In the genomic region with DNA sequence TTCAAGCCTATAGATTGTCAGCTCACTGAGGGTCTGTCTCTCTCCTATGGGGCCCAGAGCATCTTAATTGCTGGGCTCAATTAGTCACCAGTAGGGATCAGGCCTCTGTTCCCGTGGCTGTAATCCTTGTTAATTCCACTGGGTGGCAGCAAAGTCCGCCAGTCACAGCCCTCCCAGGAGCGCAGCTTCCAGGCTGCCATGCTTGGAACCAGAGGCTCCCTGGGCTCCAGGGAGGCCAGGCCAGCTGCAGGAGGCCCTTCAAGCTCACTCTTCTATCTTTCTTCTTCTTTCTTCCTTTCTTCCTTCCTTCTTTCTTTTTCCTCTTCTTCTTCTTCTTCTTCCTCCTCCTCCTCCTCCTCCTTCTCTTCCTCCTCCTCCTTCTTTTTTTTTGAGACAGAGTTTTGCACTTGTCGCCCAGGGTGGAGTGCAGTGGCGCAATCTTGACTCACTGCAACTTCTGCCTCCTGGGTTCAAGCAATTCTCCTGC, we compare ENCODE assay signal across 8 cellular contexts. TPM values are rescaled to one million over a fixed set of nuclear protein-coding genes. Genes with fewer than 3 reads are reported as not detected.
A peak's percentile ranks its signal among the peaks of the same experiment; 100 is the strongest.
DNase-seq lines count a peak whose midpoint lies in the region; ATAC-seq and TF ChIP-seq lines count a peak whose summit lies in the region.

No MANE protein-coding gene starts in this region.

- WGBS in H9 (ENCODE audit: extremely low coverage, insufficient read length, low lambda C conversion rate): no CpG with 5 or more reads among the region's 5 CpGs
- 37 to 40% methylated on average over 5 of the region's 5 CpGs for whole genome bisulfite sequencing in body of pancreas, 2 donors

- no peak overlapping the region for H2BK15ac ChIP-seq in H9 (ENCODE audit: low read depth, low read length)

- H3K9me3 Mint-ChIP-seq in CD8-positive, alpha-beta T cell: no peaks in the 10 kb centered on the region
- no peaks in the 10 kb centered on the region for H3K9me3 Mint-ChIP-seq in H9
- H3K9me3 Mint-ChIP-seq in immature natural killer cell: no peaks in the 10 kb centered on the region

- no peak overlapping the region for H2AFZ ChIP-seq in H9 (ENCODE audit: low read length)

- H3K4me1 ChIP-seq in CD8-positive, alpha-beta T cell (ENCODE audit: insufficient read depth, low read length): no peaks in the 10 kb centered on the region
- H3K4me1 ChIP-seq in H9 (ENCODE audit: insufficient read depth, low read length) (no peaks in the 10 kb centered on the region), body of pancreas (no peaks in the 10 kb centered on the region)

- H2BK120ac ChIP-seq in H9 (ENCODE audit: low read depth, low read length, poor library complexity, severe bottlenecking): no peak overlapping the region

- H2BK20ac ChIP-seq in H9 (ENCODE audit: low read depth, low read length, poor library complexity, severe bottlenecking): no peak overlapping the region

- H3K79me2 ChIP-seq in H9 (ENCODE audit: insufficient read depth, low read length): no peaks in the 10 kb centered on the region

- no peak overlapping the region for H3K4me3 Mint-ChIP-seq in CD8-positive, alpha-beta T cell
- H3K4me3 Mint-ChIP-seq in H9: no peak overlapping the region; a peak in 1 of 5 replicates
- H3K4me3 Mint-ChIP-seq in immature natural killer cell: no peak overlapping the region

- H3T11ph ChIP-seq in H9 (ENCODE audit: low read length): no peak overlapping the region

- no peak overlapping the region for H4K5ac ChIP-seq in H9 (ENCODE audit: insufficient read length, low read depth, low read length)

- no peaks in the 10 kb centered on the region for H3K9me3 ChIP-seq in CD8-positive, alpha-beta T cell (ENCODE audit: low read length)
- H3K9me3 ChIP-seq in H9 (ENCODE audit: control insufficient read depth, low read depth, low read length): no peaks in the 10 kb centered on the region
- no peaks in the 10 kb centered on the region for H3K9me3 ChIP-seq in body of pancreas

- H4K8ac ChIP-seq in H9 (replicated peaks; ENCODE audit: insufficient read length, low read depth, low read length): no peak overlapping the region

- intact Hi-C loops in CD8-positive, alpha-beta T cell (cut with DNase I, micrococcal nuclease): loop anchor here (1.0 kb wide), 2 partner anchors 66 to 81 kb away; no protein-coding TSS in a partner anchor
- intact Hi-C loops in body of pancreas (cut with DNase I): loop anchor here (5.0 kb wide), 1 partner anchor 68 kb away; no protein-coding TSS in a partner anchor

- no peaks in the 10 kb centered on the region for H3K23me2 ChIP-seq in H9 (ENCODE audit: insufficient read length, low read depth, low read length, poor library complexity, severe bottlenecking)

- POLR2A ChIA-PET in CD8-positive, alpha-beta T cell (lab: Charles Lee): interaction anchor here (0.6 to 2.0 kb wide), 3 partner anchors 14 to 119 kb away, joined by 4 to 9 read pairs (median 7); a partner anchor contains a TSS

- no peaks in the 10 kb centered on the region for H3K36me3 ChIP-seq in CD8-positive, alpha-beta T cell (ENCODE audit: insufficient read depth, low read length)
- no peaks in the 10 kb centered on the region for H3K36me3 ChIP-seq in body of pancreas (replicated peaks in 1 of 2; ENCODE audit: insufficient read depth in 1 of 2, low read depth in 2 of 2)

- H3K27ac ChIP-seq in CD8-positive, alpha-beta T cell (ENCODE audit: low read depth, low read length): no peak overlapping the region
- H3K27ac ChIP-seq in H9 (ENCODE audit: insufficient read length, low read depth, low read length): no peak overlapping the region
- no peak overlapping the region for H3K27ac ChIP-seq in body of pancreas

- no peak overlapping the region for H3K23ac ChIP-seq in H9 (ENCODE audit: insufficient read length, low read depth, low read length)

- no peaks in the 10 kb centered on the region for H4K20me1 ChIP-seq in H9 (ENCODE audit: control insufficient read depth, insufficient read depth, insufficient read length)

- H3K27me3 Mint-ChIP-seq in CD8-positive, alpha-beta T cell (ENCODE audit: low read depth): peaks cover 4% of the 10 kb centered on the region
- H3K27me3 Mint-ChIP-seq in H9 (ENCODE audit: low read depth): no peaks in the 10 kb centered on the region
- H3K27me3 Mint-ChIP-seq in immature natural killer cell (ENCODE audit: low read depth in 3 of 3): peaks cover 0 to 3% (median 0%) of the 10 kb centered on the region in 3 donors

- no peaks in the 10 kb centered on the region for H3K79me1 ChIP-seq in H9 (ENCODE audit: insufficient read depth, low read depth, low read length, poor library complexity, severe bottlenecking)

- H2BK12ac ChIP-seq in H9 (ENCODE audit: insufficient read length, low read depth, low read length): no peak overlapping the region

- CTCF ChIA-PET in CD8-positive, alpha-beta T cell (lab: Charles Lee): interaction anchor here (0.6 to 7.8 kb wide), 27 partner anchors 9 to 1135 kb away, joined by 3 to 147 read pairs (median 4); a partner anchor contains a TSS

- no peak overlapping the region for H3K27ac Mint-ChIP-seq in CD8-positive, alpha-beta T cell
- H3K27ac Mint-ChIP-seq in H9 (no peak overlapping the region), immature natural killer cell (peak overlapping the region in 2 of 6 donors; percentile 17 to 56)

- H3K4me2 ChIP-seq in H9 (ENCODE audit: insufficient read depth, insufficient read length, low read length): no peak overlapping the region

- no peaks in the 10 kb centered on the region for H3K27me3 ChIP-seq in CD8-positive, alpha-beta T cell (ENCODE audit: insufficient read depth, low read length)
- H3K27me3 ChIP-seq in H9 (ENCODE audit: insufficient read depth, low read length): no peaks in the 10 kb centered on the region
- no peaks in the 10 kb centered on the region for H3K27me3 ChIP-seq in body of pancreas

- no peak overlapping the region for H3K56ac ChIP-seq in H9 (ENCODE audit: insufficient read length, low read depth, low read length)

- ATAC-seq in CD8-positive, alpha-beta T cell: peak; percentile 100
- ATAC-seq in body of pancreas (peak; percentile 98), GM18858 (IDR thresholded peaks at IDR 0.05; ENCODE audit: unreplicated experiment) (no peak)

- TF ChIP-seq CTCF in CD8-positive, alpha-beta T cell (IDR thresholded peaks at IDR 0.05): peak; percentile 86
- TF ChIP-seq CTCF in H9 (conservative IDR thresholded peaks at IDR 0.05) (peak; percentile 98), body of pancreas (IDR thresholded peaks at IDR 0.05) (peak; percentile 83 to 97 (median 95))

- H3K4me1 Mint-ChIP-seq in CD8-positive, alpha-beta T cell (ENCODE audit: low read depth): peaks cover 2% of the 10 kb centered on the region
- H3K4me1 Mint-ChIP-seq in H9 (peaks cover 3 to 10% of the 10 kb centered on the region in 2 experiments), immature natural killer cell (no peaks in the 10 kb centered on the region)

- no peak overlapping the region for H3K4ac ChIP-seq in H9 (ENCODE audit: low read depth, low read length)

- DNase-seq in CD8-positive, alpha-beta T cell: peak; percentile 60 to 83 (median 68)
- DNase-seq in H9 (peak; percentile 88), NCI-H2107 treated with DMSO at 0.1 percent for 48 hours (lab: John Stamatoyannopoulos, UW; ENCODE audit: unreplicated experiment) (peak; percentile 41), UCSD-AML1 (lab: John Stamatoyannopoulos, UW; ENCODE audit: unreplicated experiment) (peak; percentile 79), body of pancreas (peak; percentile 83 to 86 (median 83)), immature natural killer cell (peak; percentile 68 to 76 (median 70))
- peak; percentile 57 to 71 for DNase-seq in stimulated activated CD4-positive, alpha-beta T cell treated with anti-CD3 and anti-CD28 coated beads, Interleukin-15, amount 100 ng/mL, for 48 hours (ENCODE audit: low read depth in 2 of 2)

- no peak overlapping the region for H3K14ac ChIP-seq in H9 (ENCODE audit: insufficient read depth, low read length)

- no peak overlapping the region for H2AK5ac ChIP-seq in H9 (ENCODE audit: insufficient read length, low read length)

- H4K91ac ChIP-seq in H9 (ENCODE audit: insufficient read length, low read depth, low read length): no peak overlapping the region

- no peak overlapping the region for H3K18ac ChIP-seq in H9 (ENCODE audit: insufficient read length, low read depth, low read length)

- no peak overlapping the region for H3K4me3 ChIP-seq in CD8-positive, alpha-beta T cell (ENCODE audit: low read depth, low read length)
- H3K4me3 ChIP-seq in body of pancreas: no peak overlapping the region

- no peak overlapping the region for H3K9ac ChIP-seq in H9 (ENCODE audit: extremely low read depth, insufficient read length, low read length)

- no peak for TF ChIP-seq POLR2A in body of pancreas (IDR thresholded peaks at IDR 0.05)

- H2BK5ac ChIP-seq in H9 (ENCODE audit: insufficient read length, low read length): no peak overlapping the region

- no peaks in the 10 kb centered on the region for H3K36me3 Mint-ChIP-seq in CD8-positive, alpha-beta T cell
- H3K36me3 Mint-ChIP-seq in H9 (ENCODE audit: insufficient read depth in 1 of 3, low read depth in 3 of 3): no peaks in the 10 kb centered on the region
- H3K36me3 Mint-ChIP-seq in immature natural killer cell: no peaks in the 10 kb centered on the region

RNA-seq across cellular contexts. Expression of a gene that starts 14.4 kb away (rescaled TPM):
- total RNA-seq in CD8-positive, alpha-beta T cell: 10 to 100 TPM; 17.0 to 36.6 TPM
- not detected in 2 replicates for total RNA-seq in H9 (2021)
- not detected for total RNA-seq in body of pancreas
- polyA plus RNA-seq in immature natural killer cell: not detected

RNA-seq across cellular contexts. Expression of a gene that starts 23.1 kb away (rescaled TPM):
- not detected for total RNA-seq in CD8-positive, alpha-beta T cell
- not detected in 2 replicates for total RNA-seq in H9 (2021)
- not detected for total RNA-seq in body of pancreas
- not detected for polyA plus RNA-seq in immature natural killer cell

RNA-seq across cellular contexts. Expression of a gene that starts 32.2 kb away (rescaled TPM):
- total RNA-seq in CD8-positive, alpha-beta T cell: 10 to 100 TPM in 1 of 2 experiments, 1 to 10 TPM in 1; 9.9 to 11.5 TPM
- total RNA-seq in H9 (2021): 3.9 and 4.3 TPM in 2 replicates
- 10 to 100 TPM in 1 of 2 donors, 1 to 10 TPM in 1; 5.2 to 17.5 TPM for total RNA-seq in body of pancreas
- 10 to 100 TPM; 17.1 to 28.3 (median 17.4) TPM for polyA plus RNA-seq in immature natural killer cell

RNA-seq across cellular contexts. Expression of a gene that starts 58.9 kb away (rescaled TPM):
- total RNA-seq in CD8-positive, alpha-beta T cell: not detected
- total RNA-seq in H9 (2021): 17.9 and 18.9 TPM in 2 replicates
- total RNA-seq in body of pancreas: not detected
- polyA plus RNA-seq in immature natural killer cell: not detected
